Comparison of ENCODE assay signal across 12 cellular contexts in genomic region chr3:29331830-29332637, GRCh38. TPM values are rescaled to one million over a fixed set of nuclear protein-coding genes. Genes with fewer than 3 reads are reported as not detected.
DNase-seq lines count a peak whose midpoint lies in the region; ATAC-seq and TF ChIP-seq lines count a peak whose summit lies in the region.
"Had no signal": no experiment of that assay in that cellular context is flagged by ENCODE, and none has a peak within 500 bp of the region (broad histone marks: within the 10 kb centered on the region; RNA-seq: fewer than 3 reads in every experiment).

No MANE protein-coding gene starts in this region.

- H3K27me3 ChIP-seq in heart left ventricle = no peaks in the 10 kb centered on the region
- no peaks in the 10 kb centered on the region for H3K27me3 ChIP-seq in skeletal muscle tissue (ENCODE audit: control insufficient read depth in 3 of 3, insufficient read depth in 3 of 3, low read length in 3 of 3)

- ATAC-seq in GM18861 (IDR thresholded peaks at IDR 0.05; ENCODE audit: unreplicated experiment) (peak; percentile 50), SK-N-SH treated with all-trans-retinoic acid at 6 μM for 48 hours (peak; percentile 9; the same call in 1 of the 3 replicates), heart left ventricle (peak in 1 of 4 donors; percentile 22), HG03097 (IDR thresholded peaks at IDR 0.05; ENCODE audit: low FRiP score, unreplicated experiment) (no peak), GM21447 (IDR thresholded peaks at IDR 0.05; ENCODE audit: unreplicated experiment) (no peak)
- ATAC-seq: activated T-cell treated with anti-CD3 and anti-CD28 coated beads, Interleukin-2, amount 50 U/mL, for 72 hours had no signal

- no peaks in the 10 kb centered on the region for H3K36me3 ChIP-seq in heart left ventricle
- H3K36me3 ChIP-seq in skeletal muscle tissue (ENCODE audit: control insufficient read depth in 3 of 3, insufficient read depth in 3 of 3, low read length in 3 of 3) = no peaks in the 10 kb centered on the region

- H3K27ac ChIP-seq in heart left ventricle (peak overlapping the region in 9 of 12 donors; percentile 1 to 67 (median 35)), skeletal muscle tissue (ENCODE audit: low read depth, low read length) (peak overlapping the region; percentile 7)
- H3K27ac ChIP-seq: C4-2B had no signal

- DNase-seq in heart left ventricle = no peak
- DNase-seq in NCI-H1417 (lab: John Stamatoyannopoulos, UW) = no peak
- no peak for DNase-seq in cerebellum (ENCODE audit: low spot score)
- DNase-seq: activated T-cell treated with anti-CD3 and anti-CD28 coated beads, Interleukin-2, amount 50 U/mL, for 72 hours; NCI-H1436; stimulated activated CD8-positive, alpha-beta memory T cell treated with anti-CD3 and anti-CD28 coated beads, Interleukin-4, amount 100 ng/mL, for 48 hours had no signal

- intact Hi-C loops in heart left ventricle (cut with DNase I) = loop anchor here in 8 of 10 donors (5.0 to 10.0 kb wide), 5 partner anchors 47 to 425 kb away; partner anchors contain the start of gene RBMS3 (in 7 of the 8)

- TF ChIP-seq POLR2A in heart left ventricle (IDR thresholded peaks at IDR 0.05) = no peak

- H3K4me1 ChIP-seq in heart left ventricle (peaks cover 14 to 85% (median 53%) of the 10 kb centered on the region in 12 donors), skeletal muscle tissue (ENCODE audit: control insufficient read depth in 3 of 3, insufficient read depth in 3 of 3, low read length in 3 of 3) (peaks cover 10 to 33% (median 30%) of the 10 kb centered on the region in 3 donors)

- WGBS in heart left ventricle, 4 donors = 47 to 62% (median 53%) methylated on average over 4 of the region's 4 CpGs

- H3K9me3 ChIP-seq in heart left ventricle = no peaks in the 10 kb centered on the region
- H3K9me3 ChIP-seq in skeletal muscle tissue (ENCODE audit: control insufficient read depth in 3 of 3, low read length in 3 of 3) = no peaks in the 10 kb centered on the region

- no peak overlapping the region for H3K9ac ChIP-seq in skeletal muscle tissue (ENCODE audit: low read depth in 1 of 3, low read length in 3 of 3)

- H3K4me3 ChIP-seq in heart left ventricle (no peak overlapping the region), skeletal muscle tissue (ENCODE audit: low read length in 3 of 3) (peak overlapping the region in 1 of 3 donors; percentile 33)

- no peak for TF ChIP-seq CTCF in heart left ventricle (IDR thresholded peaks at IDR 0.05)

TF ChIP-seq in SK-N-SH treated with all-trans-retinoic acid at 6 μM for 48 hours, 23 proteins besides CTCF, POLR2A, EP300 and RAD21:
- no peak for TF ChIP-seq PPARA (CRISPR knock-in tag; IDR thresholded peaks at IDR 0.05; ENCODE audit: borderline replicate concordance)
- no peak for TF ChIP-seq TSHZ2 (CRISPR knock-in tag; IDR thresholded peaks at IDR 0.05)
- TF ChIP-seq ZC3H10 (CRISPR knock-in tag; IDR thresholded peaks at IDR 0.05) = no peak
- TF ChIP-seq CSRNP3 (CRISPR knock-in tag; IDR thresholded peaks at IDR 0.05) = no peak
- TF ChIP-seq TCF4 (CRISPR knock-in tag; IDR thresholded peaks at IDR 0.05; ENCODE audit: borderline replicate concordance) = no peak
- no peak for TF ChIP-seq RARB (CRISPR knock-in tag; IDR thresholded peaks at IDR 0.05)
- no peak for TF ChIP-seq PATZ1 (CRISPR knock-in tag; IDR thresholded peaks at IDR 0.05; ENCODE audit: borderline replicate concordance)
- TF ChIP-seq ZFP30 (CRISPR knock-in tag; IDR thresholded peaks at IDR 0.05) = no peak
- no peak for TF ChIP-seq ZNF8 (CRISPR knock-in tag; IDR thresholded peaks at IDR 0.05)
- no peak for TF ChIP-seq ZFP3 (CRISPR knock-in tag; IDR thresholded peaks at IDR 0.05)
- TF ChIP-seq ZNF565 (CRISPR knock-in tag; conservative IDR thresholded peaks at IDR 0.05; ENCODE audit: low read depth) = no peak
- TF ChIP-seq ARNTL (CRISPR knock-in tag; IDR thresholded peaks at IDR 0.05; ENCODE audit: borderline replicate concordance, low read depth) = no peak
- no peak for TF ChIP-seq TOX (CRISPR knock-in tag; IDR thresholded peaks at IDR 0.05; ENCODE audit: borderline replicate concordance)
TF ChIP-seq in SK-N-SH treated with all-trans-retinoic acid at 6 μM for 48 hours: peak in this region for 0.

RNA-seq across cellular contexts. Expression of gene RBMS3, which starts 51.2 kb away (rescaled TPM):
- total RNA-seq in heart left ventricle (10 to 100 TPM; 19.0 to 35.6 (median 27.3) TPM), skeletal muscle tissue (79.9 TPM), cerebellum (53.4 TPM)
- polyA plus RNA-seq in heart left ventricle = 1 to 10 TPM; 4.8 to 5.3 TPM

Comparison
In these comparisons a context has a peak if more than half of its experiments do, and no peak if none do; other contexts are left out.
1. ATAC-seq: peak in GM18861 (single experiment) and SK-N-SH treated with all-trans-retinoic acid at 6 μM for 48 hours (single experiment); none in HG03097 (single experiment) and GM21447 (single experiment).